ENCODE assay signal across 1 cellular context in the genomic region with DNA sequence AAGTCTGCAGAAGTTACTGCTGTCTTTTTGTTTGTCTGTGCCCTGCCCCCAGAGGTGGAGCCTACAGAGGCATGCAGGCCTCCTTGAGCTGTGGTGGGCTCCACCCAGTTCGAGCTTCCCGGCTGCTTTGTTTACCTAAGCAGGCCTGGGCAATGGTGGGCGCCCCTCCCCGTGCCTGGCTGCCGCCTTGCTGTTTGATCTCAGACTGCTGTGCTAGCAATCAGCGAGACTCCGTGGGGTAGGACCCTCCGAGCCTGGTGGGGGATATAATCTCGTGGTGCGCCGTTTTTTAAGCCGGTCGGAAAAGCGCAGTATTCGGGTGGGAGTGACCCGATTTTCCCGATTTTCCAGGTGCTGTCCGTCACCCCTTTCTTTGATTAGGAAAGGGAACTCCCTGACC. TPM values are rescaled to one million over a fixed set of nuclear protein-coding genes. Genes with fewer than 3 reads are reported as not detected.
"Had no signal": no experiment of that assay in that cellular context is flagged by ENCODE, and none has a peak within 500 bp of the region (broad histone marks: within the 10 kb centered on the region; RNA-seq: fewer than 3 reads in every experiment).

No MANE protein-coding gene starts in this region.

RNA-seq across cellular contexts. Expression of a gene that starts 36.0 kb away (rescaled TPM):
- total RNA-seq: astrocyte had no signal
